Comparison of ENCODE assay signal across 8 cellular contexts in the genomic region with DNA sequence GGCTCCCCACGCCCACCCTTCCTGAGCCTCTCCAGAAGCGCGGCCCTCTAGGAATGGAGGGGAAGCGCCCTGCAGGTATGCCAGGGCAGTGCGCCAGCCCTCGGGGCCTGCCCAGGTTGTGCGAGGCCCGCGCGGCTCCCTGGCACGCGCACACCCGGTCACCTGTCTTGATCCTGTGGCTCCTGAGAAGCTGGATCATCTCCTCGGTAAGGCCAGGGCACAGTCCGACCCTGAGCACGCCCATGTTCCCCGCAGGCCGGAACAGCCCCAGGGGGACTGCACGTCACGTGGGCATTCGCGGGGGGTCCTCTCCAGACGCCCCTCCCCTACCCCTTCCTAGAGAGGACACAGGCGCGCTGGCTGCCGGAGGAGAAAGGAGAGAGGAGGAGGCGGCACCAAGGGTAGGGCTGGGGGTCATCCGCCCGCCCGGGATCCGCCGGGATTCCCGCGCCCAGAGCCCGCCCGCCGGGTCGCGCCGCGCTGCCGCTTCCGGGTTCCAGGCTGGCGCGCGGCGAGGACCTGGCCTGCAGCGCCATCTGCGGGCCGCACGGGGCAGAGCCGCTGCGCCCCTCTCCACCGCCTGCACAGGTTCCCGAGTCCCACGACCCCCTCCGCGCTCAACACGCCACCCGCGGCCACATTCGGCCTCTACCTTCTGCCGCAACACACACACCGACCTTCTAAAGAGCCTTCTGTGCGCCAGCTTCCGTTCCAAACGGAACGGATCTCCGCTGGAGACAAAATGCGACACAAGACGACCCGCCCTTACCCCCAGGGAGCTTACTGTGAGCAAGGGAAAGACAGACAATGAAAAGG. TPM values are rescaled to one million over a fixed set of nuclear protein-coding genes. Genes with fewer than 3 reads are reported as not detected.
A peak's percentile ranks its signal among the peaks of the same experiment; 100 is the strongest.
DNase-seq lines count a peak whose midpoint lies in the region; ATAC-seq, FAIRE-seq and TF ChIP-seq lines count a peak whose summit lies in the region.

A gene (minus strand): TSS at position 491 of the 816 bp plus-strand sequence. CDS start 247 bp downstream, at position 244.

- POLR2A ChIA-PET in HepG2 (lab: Yijun Ruan, JAX): interaction anchor here (1.0 to 2.9 kb wide), 7 partner anchors 9 to 123 kb away, joined by 3 to 8 read pairs (median 4); a partner anchor contains a TSS

- FAIRE-seq in HepG2 (lab: Jason Lieb, UNC): peak; percentile 40

- DNase-seq in AG20443 (ENCODE audit: low spot score): peak; percentile 94
- peak; percentile 81 for DNase-seq in GM19238 (ENCODE audit: insufficient read length, low spot score)
- DNase-seq in NCI-H526 (lab: John Stamatoyannopoulos, UW): peak; percentile 48 to 84
- peak; percentile 66 to 70 for DNase-seq in activated CD4-positive, alpha-beta T cell treated with anti-CD3 and anti-CD28 coated beads, Interleukin-2, amount 50 U/mL, for 24 hours (ENCODE audit: low read depth in 1 of 2, low spot score in 1 of 2)
- peak; percentile 36 to 71 for DNase-seq in dermis microvascular lymphatic vessel endothelial cell (ENCODE audit: low read depth in 2 of 2)
- peak; percentile 60 for DNase-seq in HepG2 (ENCODE audit: low spot score)
- peak; percentile 80 for DNase-seq in stimulated activated CD4-positive, alpha-beta T cell treated with anti-CD3 and anti-CD28 coated beads, Interleukin-4, amount 100 ng/mL, for 1 hour

- under 1% methylated on average over 10 of the region's 72 CpGs for WGBS in HepG2 (ENCODE audit: low lambda C conversion rate)

- in situ Hi-C loops in HepG2 (cut with HindIII; ENCODE audit: extremely low pct_ligation_motif_present, low pct_unique_long_range_greater_than_20kb): loop anchor here (5.0 to 25.0 kb wide), 3 partner anchors 122 to 695 kb away; a partner anchor contains a TSS

- TF ChIP-seq POLR2A in HepG2 (IDR thresholded peaks at IDR 0.05; ENCODE audit: insufficient read depth in 1 of 2, low read depth in 2 of 2, low read length in 2 of 2): peak in 1 of 2 experiments; percentile 61; a peak in 3 of 4 replicates

- peaks cover 4% of the 10 kb centered on the region for H3K79me2 ChIP-seq in HepG2 (ENCODE audit: insufficient read depth, low read length)

- no peaks in the 10 kb centered on the region; a peak in 1 of 5 replicates for H3K27me3 ChIP-seq in HepG2 (ENCODE audit: control insufficient read depth in 1 of 2, insufficient read depth in 2 of 2, low read length in 2 of 2)

- TF ChIP-seq RAD21 in HepG2 (CRISPR knock-in tag; IDR thresholded peaks at IDR 0.05): peak; percentile 99

- H3K4me2 ChIP-seq in HepG2 (ENCODE audit: low read depth, low read length): peak within 1 kb of the TSS; percentile 98

- peak within 1 kb of the TSS; percentile 63 for H3K27ac ChIP-seq in HepG2 (ENCODE audit: extremely low read length, insufficient read depth, low read length)

- H3K9me3 ChIP-seq in HepG2 (ENCODE audit: low read length): no peaks in the 10 kb centered on the region

- H3K36me3 ChIP-seq in HepG2 (replicated peaks in 1 of 2; ENCODE audit: control insufficient read depth in 1 of 2, insufficient read depth in 2 of 2, low read length in 2 of 2): no peaks in the 10 kb centered on the region

- CTCF ChIA-PET in HepG2 (lab: Yijun Ruan, JAX; ENCODE audit: low intra/inter-chr PET ratio, low total read pairs): interaction anchor here (0.9 to 3.6 kb wide), 6 partner anchors 23 to 699 kb away, joined by 3 to 46 read pairs (median 5); a partner anchor contains a TSS

- BruUV-seq in HepG2 (replicated peaks; lab: Mats Ljungman, UMichigan): no TSS peak

- H3K4me3 ChIP-seq in HepG2 (replicated peaks in 1 of 3; ENCODE audit: insufficient read depth in 1 of 3, low read depth in 2 of 3, low read length in 3 of 3): peak within 1 kb of the TSS; percentile 80 to 94 (median 86)

- peak; percentile 89 for TF ChIP-seq CTCF in HepG2 (CRISPR knock-in tag; IDR thresholded peaks at IDR 0.05)

- H3K9ac ChIP-seq in HepG2 (ENCODE audit: insufficient read depth, low read depth, low read length): peak within 1 kb of the TSS; percentile 80

- H3K4me1 ChIP-seq in HepG2 (ENCODE audit: insufficient read depth, low read length): peaks cover 29% of the 10 kb centered on the region

- TF ChIP-seq EP300 in HepG2 (IDR thresholded peaks at IDR 0.05; ENCODE audit: low read depth in 2 of 2, low read length in 2 of 2) (no peak), HepG2 (CRISPR knock-in tag; IDR thresholded peaks at IDR 0.05; ENCODE audit: borderline replicate concordance) (no peak)

- intact Hi-C loops in HepG2 (cut with micrococcal nuclease; ENCODE audit: unreplicated experiment): loop anchor here (1.0 to 2.0 kb wide), 2 partner anchors 31 to 121 kb away; no protein-coding TSS in a partner anchor

- H2AFZ ChIP-seq in HepG2 (ENCODE audit: low read length): peak within 1 kb of the TSS; percentile 90

- no peaks in the 10 kb centered on the region for H4K20me1 ChIP-seq in HepG2 (ENCODE audit: insufficient read depth, low read length)

- ATAC-seq in HG03460 (IDR thresholded peaks at IDR 0.05; ENCODE audit: unreplicated experiment) (peak; percentile 74), HepG2 (peak; percentile 88)

TF ChIP-seq in HepG2, 621 proteins besides CTCF, POLR2A, EP300 and RAD21 (continues in another document):
- TF ChIP-seq MAZ (IDR thresholded peaks at IDR 0.05; ENCODE audit: borderline replicate concordance, low read depth, low read length) (peak; percentile 58), MAZ (CRISPR knock-in tag; IDR thresholded peaks at IDR 0.05; ENCODE audit: low read depth) (peak; percentile 82), SRSF4 (IDR thresholded peaks at IDR 0.05; ENCODE audit: low read depth, low read length, poor library complexity, severe bottlenecking) (no peak), MYC (CRISPR knock-in tag; IDR thresholded peaks at IDR 0.05; ENCODE audit: borderline replicate concordance) (peak; percentile 76; the same call in 1 of the 2 replicates), ELF1 (CRISPR knock-in tag; IDR thresholded peaks at IDR 0.05) (peak; percentile 83), ZFAT (CRISPR knock-in tag; conservative IDR thresholded peaks at IDR 0.05) (no peak), MIER2 (CRISPR knock-in tag; IDR thresholded peaks at IDR 0.05) (no peak), ZNF780A (CRISPR knock-in tag; IDR thresholded peaks at IDR 0.05) (no peak)
- TF ChIP-seq, protein P1, sequence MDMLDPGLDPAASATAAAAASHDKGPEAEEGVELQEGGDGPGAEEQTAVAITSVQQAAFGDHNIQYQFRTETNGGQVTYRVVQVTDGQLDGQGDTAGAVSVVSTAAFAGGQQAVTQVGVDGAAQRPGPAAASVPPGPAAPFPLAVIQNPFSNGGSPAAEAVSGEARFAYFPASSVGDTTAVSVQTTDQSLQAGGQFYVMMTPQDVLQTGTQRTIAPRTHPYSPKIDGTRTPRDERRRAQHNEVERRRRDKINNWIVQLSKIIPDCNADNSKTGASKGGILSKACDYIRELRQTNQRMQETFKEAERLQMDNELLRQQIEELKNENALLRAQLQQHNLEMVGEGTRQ (IDR thresholded peaks at IDR 0.05; ENCODE audit: low read depth, low read length): peak; percentile 43; the same call in 1 of the 2 replicates
- TF ChIP-seq, protein P1 (CRISPR knock-in tag; IDR thresholded peaks at IDR 0.05; ENCODE audit: borderline replicate concordance): peak; percentile 79; the same call in 1 of the 2 replicates
- TF ChIP-seq, protein P2, sequence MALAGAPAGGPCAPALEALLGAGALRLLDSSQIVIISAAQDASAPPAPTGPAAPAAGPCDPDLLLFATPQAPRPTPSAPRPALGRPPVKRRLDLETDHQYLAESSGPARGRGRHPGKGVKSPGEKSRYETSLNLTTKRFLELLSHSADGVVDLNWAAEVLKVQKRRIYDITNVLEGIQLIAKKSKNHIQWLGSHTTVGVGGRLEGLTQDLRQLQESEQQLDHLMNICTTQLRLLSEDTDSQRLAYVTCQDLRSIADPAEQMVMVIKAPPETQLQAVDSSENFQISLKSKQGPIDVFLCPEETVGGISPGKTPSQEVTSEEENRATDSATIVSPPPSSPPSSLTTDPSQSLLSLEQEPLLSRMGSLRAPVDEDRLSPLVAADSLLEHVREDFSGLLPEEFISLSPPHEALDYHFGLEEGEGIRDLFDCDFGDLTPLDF (CRISPR knock-in tag; IDR thresholded peaks at IDR 0.05): peak; percentile 89
- TF ChIP-seq, protein P3, sequence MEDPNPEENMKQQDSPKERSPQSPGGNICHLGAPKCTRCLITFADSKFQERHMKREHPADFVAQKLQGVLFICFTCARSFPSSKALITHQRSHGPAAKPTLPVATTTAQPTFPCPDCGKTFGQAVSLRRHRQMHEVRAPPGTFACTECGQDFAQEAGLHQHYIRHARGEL (CRISPR knock-in tag; IDR thresholded peaks at IDR 0.05): no peak

RNA-seq across cellular contexts. Expression of the gene that starts here (rescaled TPM):
- total RNA-seq in dermis microvascular lymphatic vessel endothelial cell (7.7 and 22.0 TPM in 2 replicates), HepG2 (2016; rRNA removed; fragmentation: Illumina TruSeq; extraction: Trizol) (12.9 and 13.1 TPM in 2 replicates)
- 4.8 and 5.6 TPM in 2 replicates for total RNA-seq in HepG2 (2016; cell fraction: cytosol; rRNA removed; fragmentation: Illumina TruSeq; extraction: Trizol; ENCODE audit: low read depth)
- 11.5 and 13.5 TPM in 2 replicates for total RNA-seq in HepG2 (2016; cell fraction: insoluble cytoplasmic fraction; rRNA removed; fragmentation: Illumina TruSeq; extraction: Trizol)
- 11.5 and 14.1 TPM in 2 replicates for total RNA-seq in HepG2 (2016; cell fraction: membrane; rRNA removed; fragmentation: Illumina TruSeq; extraction: Trizol)
- total RNA-seq in HepG2 (2016; cell fraction: nucleus; rRNA removed; fragmentation: Illumina TruSeq; extraction: Trizol): 9.5 and 12.9 TPM in 2 replicates
- polyA plus RNA-seq in HepG2 (2011; rRNA removed): 6.4 and 6.7 TPM in 2 replicates
- 5.1 and 5.5 TPM in 2 replicates for polyA plus RNA-seq in HepG2 (2011; cell fraction: cytosol; rRNA removed)
- polyA plus RNA-seq in HepG2 (2011; cell fraction: nucleus; rRNA removed): 8.3 and 8.6 TPM in 2 replicates
- 3.8 and 4.0 TPM in 2 replicates for polyA plus RNA-seq in HepG2 (2012)
- 5.2 and 6.5 TPM in 2 replicates for polyA plus RNA-seq in HepG2 (2016; cell fraction: cytosol; fragmentation: Illumina TruSeq; extraction: Trizol; ENCODE audit: low read depth)
- polyA plus RNA-seq in HepG2 (2016; cell fraction: insoluble cytoplasmic fraction; fragmentation: Illumina TruSeq; extraction: Trizol; ENCODE audit: low read depth): 11.4 and 12.4 TPM in 2 replicates
- polyA plus RNA-seq in HepG2 (2016; cell fraction: membrane; fragmentation: Illumina TruSeq; extraction: Trizol; ENCODE audit: low read depth): 9.0 and 10.6 TPM in 2 replicates
- 14.0 and 15.4 TPM in 2 replicates for polyA plus RNA-seq in HepG2 (2016; cell fraction: nucleus; fragmentation: Illumina TruSeq; extraction: Trizol; ENCODE audit: insufficient read depth, low read depth)
- 15.5 and 26.7 TPM in 2 replicates for polyA minus RNA-seq in HepG2 (2011; rRNA and poly(A)+ RNA removed; ENCODE audit: low replicate concordance)
- 1.9 and 2.8 TPM in 2 replicates for polyA minus RNA-seq in HepG2 (2011; cell fraction: cytosol; rRNA and poly(A)+ RNA removed)
- 8.6 and 18.0 TPM in 2 replicates for polyA minus RNA-seq in HepG2 (2011; cell fraction: nucleus; rRNA and poly(A)+ RNA removed)

Comparison
In these comparisons a context has a peak if more than half of its experiments do, and no peak if none do; other contexts are left out.
1. Peak in every context shown above with its lines: DNase-seq, ATAC-seq, H3K4me3 ChIP-seq and H3K27ac ChIP-seq.